Comparison of ENCODE assay signal across 17 cellular contexts in genomic region chr17:17669851-17670232, GRCh38.
"Had no signal": no experiment of that assay in that cellular context is flagged by ENCODE, and none has a peak within 500 bp of the region (broad histone marks: within the 10 kb centered on the region; RNA-seq: fewer than 3 reads in every experiment).

No MANE protein-coding gene starts in this region.

- H3K27me3 Mint-ChIP-seq: memory B cell had no signal

- H3K4me3 ChIP-seq: body of pancreas, heart right ventricle, left ventricle myocardium inferior, pancreas, uterus had no signal

- H3K9me3 Mint-ChIP-seq: activated naive CD4-positive, alpha-beta T cell treated with anti-CD3 and anti-CD28 coated beads, Interleukin-2, amount 50 U/mL, for 72 hours; central memory CD8-positive, alpha-beta T cell; memory B cell; nephron had no signal

- DNase-seq: activated CD4-positive, CD25-positive, alpha-beta regulatory T cell; activated effector memory CD4-positive, alpha-beta T cell treated with anti-CD3 and anti-CD28 coated beads, Interleukin-2, amount 50 U/mL, for 16 hours; activated T-cell treated with anti-CD3 and anti-CD28 coated beads, Interleukin-2, amount 50 U/mL, for 1 hour; amniotic stem cell; body of pancreas; cortex of kidney; effector CD8-positive, alpha-beta T cell; foreskin melanocyte; heart right ventricle; islet precursor cell; left ventricle myocardium inferior; uterus had no signal

- H3K4me1 ChIP-seq: body of pancreas, pancreas, uterus had no signal

- H3K4me3 Mint-ChIP-seq: central memory CD8-positive, alpha-beta T cell; memory B cell had no signal

- H3K9me3 ChIP-seq: body of pancreas, heart right ventricle, left ventricle myocardium inferior, pancreas, uterus had no signal

- H3K27ac Mint-ChIP-seq: memory B cell, nephron had no signal

- ATAC-seq: body of pancreas, heart right ventricle, pancreas had no signal

- FAIRE-seq: pancreas had no signal

- H3K36me3 ChIP-seq: heart right ventricle, left ventricle myocardium inferior, pancreas, uterus had no signal

- H3K36me3 Mint-ChIP-seq: activated naive CD4-positive, alpha-beta T cell treated with anti-CD3 and anti-CD28 coated beads, Interleukin-2, amount 50 U/mL, for 72 hours; memory B cell had no signal

- H3K27me3 ChIP-seq: body of pancreas, heart right ventricle, pancreas, uterus had no signal

- H3K27ac ChIP-seq: body of pancreas, left ventricle myocardium inferior, pancreas, uterus had no signal
